28 cellular contexts compared by ENCODE assay signal in the genomic region with DNA sequence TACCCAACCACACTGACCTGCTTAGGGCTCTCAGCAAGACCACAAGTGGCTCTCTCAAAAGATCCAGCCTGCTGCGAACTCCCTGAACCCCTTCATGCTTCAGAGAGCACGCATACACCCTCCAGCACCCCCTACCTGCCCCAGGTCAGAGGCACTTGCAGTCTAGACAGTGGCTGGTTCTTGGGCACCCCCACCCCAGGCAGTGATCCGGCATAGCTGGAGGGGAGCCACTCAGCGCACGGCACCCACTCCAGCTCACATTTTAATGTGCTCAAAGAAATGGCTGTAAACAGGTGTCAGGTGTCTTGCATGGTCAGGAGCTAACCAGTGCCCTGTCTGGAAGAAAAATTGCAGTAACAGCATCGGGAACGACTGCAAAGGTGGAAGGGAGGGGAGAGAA.
A peak's percentile ranks its signal among the peaks of the same experiment; 100 is the strongest.
DNase-seq lines count a peak whose midpoint lies in the region; ATAC-seq and TF ChIP-seq lines count a peak whose summit lies in the region.
"Had no signal": no experiment of that assay in that cellular context is flagged by ENCODE, and none has a peak within 500 bp of the region (broad histone marks: within the 10 kb centered on the region; RNA-seq: fewer than 3 reads in every experiment).

No MANE protein-coding gene starts in this region.

- H3K4me1 Mint-ChIP-seq in glutamatergic neuron (ENCODE audit: low read depth, unreplicated experiment), result peaks cover 27% of the 10 kb centered on the region
- H3K4me1 Mint-ChIP-seq: activated CD8-positive, alpha-beta memory T cell treated with anti-CD3 and anti-CD28 coated beads, Interleukin-2, amount 10 ng/mL, durations not matched to agents 7 days and 5 days; activated naive CD8-positive, alpha-beta T cell treated with anti-CD3 and anti-CD28 coated beads, Interleukin-2, amount 10 ng/mL, durations not matched to agents 7 days and 5 days; memory B cell had no signal

- H3K36me3 ChIP-seq in gastrocnemius medialis (no peaks in the 10 kb centered on the region), sigmoid colon (no peaks in the 10 kb centered on the region)
- H3K36me3 ChIP-seq: esophagus squamous epithelium, neutrophil, tibial nerve had no signal

- 46 to 75% methylated on average over 7 of the region's 7 CpGs for WGBS in sigmoid colon, 2 donors

- H3K27ac ChIP-seq in gastrocnemius medialis, result peak overlapping the region in 2 of 4 donors; percentile 25 to 55
- no peak overlapping the region for H3K27ac ChIP-seq in sigmoid colon
- H3K27ac ChIP-seq: 22Rv1, esophagus squamous epithelium, neutrophil, tibial nerve had no signal

- peaks cover 9% of the 10 kb centered on the region for H3K9me3 Mint-ChIP-seq in glutamatergic neuron (ENCODE audit: unreplicated experiment)
- H3K9me3 Mint-ChIP-seq: activated naive CD8-positive, alpha-beta T cell treated with anti-CD3 and anti-CD28 coated beads, Interleukin-2, amount 10 ng/mL, durations not matched to agents 7 days and 5 days; activated T-cell treated with anti-CD3 and anti-CD28 coated beads, Interleukin-2, amount 50 U/mL, for 4 hours had no signal

- H3K4me3 Mint-ChIP-seq in glutamatergic neuron (ENCODE audit: unreplicated experiment), result peak overlapping the region; percentile 18
- H3K4me3 Mint-ChIP-seq: activated CD8-positive, alpha-beta memory T cell treated with anti-CD3 and anti-CD28 coated beads, Interleukin-2, amount 10 ng/mL, durations not matched to agents 7 days and 5 days; activated naive CD8-positive, alpha-beta T cell treated with anti-CD3 and anti-CD28 coated beads, Interleukin-2, amount 10 ng/mL, durations not matched to agents 7 days and 5 days; activated T-cell treated with anti-CD3 and anti-CD28 coated beads, Interleukin-2, amount 50 U/mL, for 4 hours; memory B cell had no signal

- ATAC-seq in gastrocnemius medialis, result peak; percentile 43 to 59
- ATAC-seq: activated CD8-positive, alpha-beta memory T cell treated with anti-CD3 and anti-CD28 coated beads, Interleukin-2, amount 10 ng/mL, durations not matched to agents 7 days and 5 days; activated T-cell treated with anti-CD3 and anti-CD28 coated beads, Interleukin-2, amount 50 U/mL, for 4 hours; left lobe of liver; right cardiac atrium had no signal

- in situ Hi-C loops in gastrocnemius medialis (cut with MboI; ENCODE audit: low sequenced_read_pairs in 4 of 4), result no loop called here

- H3K27ac Mint-ChIP-seq in glutamatergic neuron (ENCODE audit: unreplicated experiment), result no peak overlapping the region
- H3K27ac Mint-ChIP-seq: activated CD8-positive, alpha-beta memory T cell treated with anti-CD3 and anti-CD28 coated beads, Interleukin-2, amount 10 ng/mL, durations not matched to agents 7 days and 5 days; activated naive CD8-positive, alpha-beta T cell treated with anti-CD3 and anti-CD28 coated beads, Interleukin-2, amount 10 ng/mL, durations not matched to agents 7 days and 5 days; memory B cell had no signal

- TF ChIP-seq CTCF in glutamatergic neuron (IDR thresholded peaks at IDR 0.05; ENCODE audit: partially characterized antibody, unreplicated experiment) (no peak), gastrocnemius medialis (IDR thresholded peaks at IDR 0.05 in 4 of 5, conservative IDR thresholded peaks at IDR 0.05 in 1 of 5) (no peak), sigmoid colon (IDR thresholded peaks at IDR 0.05) (no peak)

- no peak for TF ChIP-seq EP300 in sigmoid colon (IDR thresholded peaks at IDR 0.05)

- no peak overlapping the region for H3K4me3 ChIP-seq in gastrocnemius medialis
- H3K4me3 ChIP-seq in sigmoid colon, result no peak overlapping the region
- H3K4me3 ChIP-seq: esophagus squamous epithelium, tibial nerve had no signal

- DNase-seq in NCI-H1092 treated with DMSO at 0.1 percent for 48 hours (lab: John Stamatoyannopoulos, UW) (peak; percentile 61), NCI-H1092 (lab: John Stamatoyannopoulos, UW) (no peak), NCI-H2107 treated with DMSO at 0.1 percent for 48 hours (lab: John Stamatoyannopoulos, UW; ENCODE audit: unreplicated experiment) (peak; percentile 85), glutamatergic neuron (no peak), gastrocnemius medialis (peak in 1 of 2 donors; percentile 21), iPS-NIHi7 (ENCODE audit: extremely low spot score) (no peak), sigmoid colon (no peak)
- DNase-seq in stimulated activated CD4-positive, alpha-beta T cell treated with anti-CD3 and anti-CD28 coated beads, Interleukin-4, amount 100 ng/mL, for 1 hour, result no peak
- DNase-seq: activated CD4-positive, alpha-beta T cell treated with anti-CD3 and anti-CD28 coated beads, Interleukin-2, amount 50 U/mL, for 4 hours; activated CD8-positive, alpha-beta memory T cell treated with anti-CD3 and anti-CD28 coated beads, Interleukin-2, amount 10 ng/mL, durations not matched to agents 7 days and 5 days; activated gamma-delta T cell; activated naive CD8-positive, alpha-beta T cell treated with anti-CD3 and anti-CD28 coated beads, Interleukin-2, amount 10 ng/mL, durations not matched to agents 7 days and 5 days; activated T-cell treated with anti-CD3 and anti-CD28 coated beads, Interleukin-2, amount 50 U/mL, for 4 hours; aorta; C1 segment of cervical spinal cord; Caco-2; DMS53; esophagus squamous epithelium; foreskin melanocyte; Kasumi-1; NCI-H446; posterior cingulate gyrus; right cardiac atrium had no signal

- peaks cover 4% of the 10 kb centered on the region for H3K27me3 Mint-ChIP-seq in glutamatergic neuron (ENCODE audit: unreplicated experiment)

- TF ChIP-seq POLR2A in gastrocnemius medialis (IDR thresholded peaks at IDR 0.05) (peak in 1 of 2 donors; percentile 33), sigmoid colon (IDR thresholded peaks at IDR 0.05) (no peak)

- no peaks in the 10 kb centered on the region for H3K36me3 Mint-ChIP-seq in glutamatergic neuron (ENCODE audit: unreplicated experiment)
- H3K36me3 Mint-ChIP-seq: activated CD8-positive, alpha-beta memory T cell treated with anti-CD3 and anti-CD28 coated beads, Interleukin-2, amount 10 ng/mL, durations not matched to agents 7 days and 5 days; activated naive CD8-positive, alpha-beta T cell treated with anti-CD3 and anti-CD28 coated beads, Interleukin-2, amount 10 ng/mL, durations not matched to agents 7 days and 5 days; memory B cell had no signal

- H3K4me1 ChIP-seq in gastrocnemius medialis, result peaks cover 18 to 23% of the 10 kb centered on the region in 2 donors
- peaks cover 0 to 14% (median 12%) of the 10 kb centered on the region in 4 donors for H3K4me1 ChIP-seq in sigmoid colon
- H3K4me1 ChIP-seq: Caco-2 had no signal

- intact Hi-C loops in gastrocnemius medialis (cut with DNase I; ENCODE audit: low total_unique reads) (no loop called here), sigmoid colon (cut with DNase I) (no loop called here)

- H3K27me3 ChIP-seq in gastrocnemius medialis (no peaks in the 10 kb centered on the region), sigmoid colon (no peaks in the 10 kb centered on the region)
- H3K27me3 ChIP-seq: esophagus squamous epithelium, neutrophil, tibial nerve had no signal

- H3K9me3 ChIP-seq in gastrocnemius medialis (no peaks in the 10 kb centered on the region), sigmoid colon (no peaks in the 10 kb centered on the region)
- H3K9me3 ChIP-seq: Caco-2, esophagus squamous epithelium, neutrophil, tibial nerve had no signal

Comparison
In these comparisons a context has a peak if more than half of its experiments do, and no peak if none do; other contexts are left out.
1. DNase-seq: peak in NCI-H1092 treated with DMSO at 0.1 percent for 48 hours (single experiment) and NCI-H2107 treated with DMSO at 0.1 percent for 48 hours (single experiment); none in NCI-H1092 (single experiment), glutamatergic neuron (single experiment), iPS-NIHi7 (single experiment), stimulated activated CD4-positive, alpha-beta T cell treated with anti-CD3 and anti-CD28 coated beads, Interleukin-4, amount 100 ng/mL, for 1 hour (single experiment) and sigmoid colon (single experiment).